16 cellular contexts compared by ENCODE assay signal in genomic region chr22:45512363-45512762, GRCh38. TPM values are rescaled to one million over a fixed set of nuclear protein-coding genes. Genes with fewer than 3 reads are reported as not detected.
DNase-seq lines count a peak whose midpoint lies in the region; ATAC-seq and TF ChIP-seq lines count a peak whose summit lies in the region.
"Had no signal": no experiment of that assay in that cellular context is flagged by ENCODE, and none has a peak within 500 bp of the region (broad histone marks: within the 10 kb centered on the region; RNA-seq: fewer than 3 reads in every experiment).

No MANE protein-coding gene starts in this region.

- H3K79me2 ChIP-seq in fibroblast of lung (ENCODE audit: control insufficient read depth, insufficient read depth, low read length), result peaks cover 6% of the 10 kb centered on the region
- H3K79me2 ChIP-seq in parathyroid adenoma, result peaks cover 18% of the 10 kb centered on the region

- H3K4me1 ChIP-seq in heart right ventricle (peaks cover 6 to 73% (median 29%) of the 10 kb centered on the region in 9 donors), fibroblast of lung (ENCODE audit: control insufficient read depth, extremely low read depth, insufficient read depth, low read length) (peaks cover 30% of the 10 kb centered on the region), parathyroid adenoma (peaks cover 62% of the 10 kb centered on the region), urinary bladder (ENCODE audit: insufficient read depth) (peaks cover 4% of the 10 kb centered on the region)
- H3K4me1 ChIP-seq: colonic mucosa, HAP-1 had no signal

- intact Hi-C loops in heart right ventricle (cut with DNase I) (loop anchor here in 2 of 10 donors (5.0 to 10.0 kb wide), 2 partner anchors 40 to 68 kb away; no protein-coding TSS in a partner anchor), cardiac septum (cut with DNase I) (loop anchor here (5.0 kb wide), 2 partner anchors 40 to 60 kb away; no protein-coding TSS in a partner anchor)

- H2AFZ ChIP-seq in fibroblast of lung (ENCODE audit: low read length) (no peak overlapping the region), parathyroid adenoma (no peak overlapping the region)

- no peak for DNase-seq in heart right ventricle
- no peak for DNase-seq in cardiac septum (ENCODE audit: low spot score)
- no peak for DNase-seq in fibroblast of lung (ENCODE audit: low read depth in 2 of 2)
- DNase-seq in HEK293T (ENCODE audit: extremely low spot score), result no peak
- no peak for DNase-seq in GM10248 (ENCODE audit: extremely low spot score)
- no peak for DNase-seq in activated effector memory CD4-positive, alpha-beta T cell treated with anti-CD3 and anti-CD28 coated beads, Interleukin-2, amount 50 U/mL, for 16 hours
- DNase-seq: activated CD4-positive, CD25-positive, alpha-beta regulatory T cell; activated CD8-positive, alpha-beta memory T cell treated with anti-CD3 and anti-CD28 coated beads, Interleukin-2, amount 50 U/mL, for 4 hours; activated naive CD8-positive, alpha-beta T cell treated with anti-CD3 and anti-CD28 coated beads for 36 hours; naive thymus-derived CD4-positive, alpha-beta T cell; NK-92 treated with Interleukin-12 subunit alpha and Interleukin-12 subunit beta, amount 100 ng/mL, for 24 hours; small intestine had no signal

- H3K27ac ChIP-seq in heart right ventricle (peak overlapping the region in 9 of 10 donors; percentile 35 to 79 (median 57)), fibroblast of lung (ENCODE audit: insufficient read depth, low read length) (peak overlapping the region; percentile 11), parathyroid adenoma (peak overlapping the region; percentile 95), urinary bladder (ENCODE audit: low read depth) (peak overlapping the region; percentile 85)

- no peaks in the 10 kb centered on the region for H3K36me3 ChIP-seq in heart right ventricle
- no peaks in the 10 kb centered on the region for H3K36me3 ChIP-seq in fibroblast of lung (ENCODE audit: control insufficient read depth, insufficient read depth, low read length)
- H3K36me3 ChIP-seq in parathyroid adenoma (ENCODE audit: control insufficient read depth, insufficient read depth, low read length), result no peaks in the 10 kb centered on the region
- H3K36me3 ChIP-seq in urinary bladder (ENCODE audit: insufficient read depth), result no peaks in the 10 kb centered on the region
- H3K36me3 ChIP-seq: colonic mucosa had no signal

- no peak overlapping the region for H3K9ac ChIP-seq in fibroblast of lung (ENCODE audit: insufficient read depth, low read length)
- H3K9ac ChIP-seq in parathyroid adenoma, result no peak overlapping the region

- no peak for TF ChIP-seq CTCF in heart right ventricle (IDR thresholded peaks at IDR 0.05)
- no peak for TF ChIP-seq CTCF in fibroblast of lung (conservative IDR thresholded peaks at IDR 0.05 in 1 of 2, IDR thresholded peaks at IDR 0.05 in 1 of 2; ENCODE audit: low read depth in 1 of 2, low read length in 2 of 2)
- TF ChIP-seq CTCF in parathyroid adenoma (IDR thresholded peaks at IDR 0.05), result no peak
- no peak for TF ChIP-seq CTCF in GM10248 (IDR thresholded peaks at IDR 0.05; ENCODE audit: control extremely low read depth, extremely low read depth, low read depth, missing control alignments)

- CTCF ChIA-PET in HEK293T (lab: Yijun Ruan, JAX), result no interaction called here
- CTCF ChIA-PET in GM10248 (lab: Yijun Ruan, JAX), result no interaction called here

- H3K4me2 ChIP-seq in fibroblast of lung (ENCODE audit: extremely low read depth, insufficient read depth, low read length) (no peak overlapping the region), parathyroid adenoma (ENCODE audit: low read length) (peak overlapping the region; percentile 11)

- 82 to 87% methylated on average over 8 of the region's 8 CpGs for WGBS in heart right ventricle, 2 donors
- 61% methylated on average over 8 of the region's 8 CpGs for WGBS in urinary bladder

- H3K4me3 ChIP-seq in heart right ventricle (no peak overlapping the region), fibroblast of lung (replicated peaks in 1 of 4; ENCODE audit: control extremely low read depth in 1 of 4, insufficient read depth in 1 of 4, low read depth in 3 of 4, low read length in 4 of 4) (peak overlapping the region in 1 of 4 experiments; percentile 22), parathyroid adenoma (ENCODE audit: low read depth, low read length) (no peak overlapping the region), urinary bladder (ENCODE audit: low read depth, low read length) (no peak overlapping the region)
- H3K4me3 ChIP-seq: colonic mucosa, HAP-1 had no signal

- H3K9me3 ChIP-seq in heart right ventricle (no peaks in the 10 kb centered on the region), fibroblast of lung (ENCODE audit: control insufficient read depth, insufficient read depth, low read depth, low read length) (no peaks in the 10 kb centered on the region), parathyroid adenoma (ENCODE audit: control insufficient read depth, low read length) (no peaks in the 10 kb centered on the region)
- H3K9me3 ChIP-seq: colonic mucosa, HAP-1 had no signal

- POLR2A ChIA-PET in HEK293T (lab: Yijun Ruan, JAX), result interaction anchor here (1.0 kb wide), 1 partner anchor 9 kb away, joined by 5 read pairs; no protein-coding TSS in a partner anchor
- POLR2A ChIA-PET in GM10248 (lab: Yijun Ruan, JAX), result no interaction called here

- no peaks in the 10 kb centered on the region for H3K27me3 ChIP-seq in heart right ventricle
- H3K27me3 ChIP-seq in fibroblast of lung (ENCODE audit: control insufficient read depth, insufficient read depth, low read length), result peaks cover 2% of the 10 kb centered on the region
- H3K27me3 ChIP-seq in parathyroid adenoma (ENCODE audit: control insufficient read depth, insufficient read depth, low read length), result no peaks in the 10 kb centered on the region
- H3K27me3 ChIP-seq: colonic mucosa had no signal

- ATAC-seq in heart right ventricle, result peak in 4 of 8 donors; percentile 1 to 3 (median 2)
- ATAC-seq: naive thymus-derived CD4-positive, alpha-beta T cell had no signal

- peaks cover 2% of the 10 kb centered on the region for H4K20me1 ChIP-seq in fibroblast of lung (ENCODE audit: control insufficient read depth, extremely low read depth, insufficient read depth, low read length)

TF ChIP-seq in HEK293T, 16 proteins besides CTCF, POLR2A, EP300 and RAD21:
- TF ChIP-seq HDGF (IDR thresholded peaks at IDR 0.05; ENCODE audit: borderline replicate concordance), result no peak
- no peak for TF ChIP-seq LEF1 (IDR thresholded peaks at IDR 0.05; ENCODE audit: borderline replicate concordance)
- TF ChIP-seq ARNT (IDR thresholded peaks at IDR 0.05), result no peak
- no peak for TF ChIP-seq FOXA1 (IDR thresholded peaks at IDR 0.05)
- no peak for TF ChIP-seq L3MBTL2 (conservative IDR thresholded peaks at IDR 0.05)
- TF ChIP-seq, protein P1, sequence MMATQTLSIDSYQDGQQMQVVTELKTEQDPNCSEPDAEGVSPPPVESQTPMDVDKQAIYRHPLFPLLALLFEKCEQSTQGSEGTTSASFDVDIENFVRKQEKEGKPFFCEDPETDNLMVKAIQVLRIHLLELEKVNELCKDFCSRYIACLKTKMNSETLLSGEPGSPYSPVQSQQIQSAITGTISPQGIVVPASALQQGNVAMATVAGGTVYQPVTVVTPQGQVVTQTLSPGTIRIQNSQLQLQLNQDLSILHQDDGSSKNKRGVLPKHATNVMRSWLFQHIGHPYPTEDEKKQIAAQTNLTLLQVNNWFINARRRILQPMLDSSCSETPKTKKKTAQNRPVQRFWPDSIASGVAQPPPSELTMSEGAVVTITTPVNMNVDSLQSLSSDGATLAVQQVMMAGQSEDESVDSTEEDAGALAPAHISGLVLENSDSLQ (IDR thresholded peaks at IDR 0.05), result no peak
- TF ChIP-seq CTBP1 (IDR thresholded peaks at IDR 0.05; ENCODE audit: borderline replicate concordance), result no peak
- TF ChIP-seq TARDBP (IDR thresholded peaks at IDR 0.05), result no peak
- no peak for TF ChIP-seq NFRKB (IDR thresholded peaks at IDR 0.05)
- no peak for TF ChIP-seq FOXM1 (IDR thresholded peaks at IDR 0.05; ENCODE audit: borderline replicate concordance)
- no peak for TF ChIP-seq FOXK2 (IDR thresholded peaks at IDR 0.05)
- TF ChIP-seq SP1 (IDR thresholded peaks at IDR 0.05), result no peak

RNA-seq across cellular contexts. Expression of gene FBLN1, which starts 9.7 kb away (rescaled TPM):
- total RNA-seq in heart right ventricle, result 100 to 1,000 TPM in 1 of 10 donors, 10 to 100 TPM in 9; 31.3 to 126 (median 51.0) TPM
- polyA plus RNA-seq in heart right ventricle, result 10 to 100 TPM; 36.4 to 77.0 TPM
- total RNA-seq in cardiac septum, result 70.1 TPM
- 209 and 270 TPM in 2 replicates for total RNA-seq in fibroblast of lung
- polyA plus RNA-seq in fibroblast of lung, result 96.6 and 134 TPM in 2 replicates
- polyA plus RNA-seq in fibroblast of lung (2012), result 162 and 217 TPM in 2 replicates
- 126 and 208 TPM in 2 replicates for polyA minus RNA-seq in fibroblast of lung (ENCODE audit: low replicate concordance)
- 700 TPM for total RNA-seq in urinary bladder
- 1,381 TPM for polyA plus RNA-seq in urinary bladder
- polyA plus RNA-seq: naive thymus-derived CD4-positive, alpha-beta T cell had no signal

Comparison
In these comparisons a context has a peak if more than half of its experiments do, and no peak if none do; other contexts are left out.
1. H3K27ac ChIP-seq: peak in every context shown above with its lines; median percentile 95 in parathyroid adenoma; 85 in urinary bladder; 57 in heart right ventricle; 11 in fibroblast of lung.